In genomic region chr9:33380390-33381094, GRCh38 we compare ENCODE assay signal across 1 cellular context.
TF ChIP-seq lines count a peak whose summit lies in the region.

No MANE protein-coding gene starts in this region.

TF ChIP-seq in GM23338, 12 proteins besides CTCF, POLR2A, EP300 and RAD21 (continued from another document):
- TF ChIP-seq ZNF462 (CRISPR knock-in tag; IDR thresholded peaks at IDR 0.05) (no peak), STAT1 (IDR thresholded peaks at IDR 0.05; ENCODE audit: unreplicated experiment) (no peak), JUNB (IDR thresholded peaks at IDR 0.05; ENCODE audit: unreplicated experiment) (no peak), ZNF331 (CRISPR knock-in tag; IDR thresholded peaks at IDR 0.05; ENCODE audit: low read depth) (no peak), POLR2AphosphoS5 (IDR thresholded peaks at IDR 0.05; ENCODE audit: low read depth) (no peak)
